Comparison of ENCODE assay signal across 30 cellular contexts in the genomic region with DNA sequence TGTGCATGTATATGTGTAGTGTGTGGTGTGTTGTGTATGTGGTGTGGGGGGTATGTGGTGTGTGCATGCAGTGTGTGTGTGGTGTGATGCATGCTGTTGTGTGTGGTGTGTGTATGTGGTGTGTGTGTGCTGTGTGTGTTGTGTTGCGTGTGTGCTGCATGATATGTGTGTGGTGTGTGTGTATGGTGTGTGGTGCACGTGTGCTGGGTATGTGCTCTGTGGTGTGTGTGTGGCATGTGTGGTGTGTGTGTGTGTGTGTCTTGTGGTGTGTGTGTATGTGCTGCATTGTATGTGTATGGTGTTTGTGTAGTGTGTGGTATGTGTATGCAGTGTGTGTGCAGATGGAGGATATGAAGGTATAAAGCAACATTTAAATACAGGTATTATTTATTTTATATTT.
"Had no signal": no experiment of that assay in that cellular context is flagged by ENCODE, and none has a peak within 500 bp of the region (broad histone marks: within the 10 kb centered on the region; RNA-seq: fewer than 3 reads in every experiment).

No MANE protein-coding gene starts in this region.

- FAIRE-seq: keratinocyte had no signal

- H3K36me3 ChIP-seq: colonic mucosa, esophagus squamous epithelium, stomach, thyroid gland had no signal

- H3K27ac Mint-ChIP-seq: dendritic cell treated with granulocyte-macrophage colony-stimulating factor and Interleukin-4, amounts not matched to agents 40 ng/mL and 50 ng/mL, for 4 days; endodermal cell; immature natural killer cell; memory B cell; mesothelial cell of epicardium; naive B cell; natural killer cell treated with Interleukin-12 subunit alpha and Interleukin-12 subunit beta and Interleukin-15 and Interleukin-18, amount 100 ng/mL, for 72 hours; progenitor cell of endocrine pancreas; type B pancreatic cell had no signal

- H3K4me2 ChIP-seq: smooth muscle cell had no signal

- H3K27me3 Mint-ChIP-seq: memory B cell, naive B cell, progenitor cell of endocrine pancreas, type B pancreatic cell had no signal

- H3K4me1 ChIP-seq: colonic mucosa, esophagus squamous epithelium, parathyroid adenoma, stomach, thyroid gland had no signal

- H3K36me3 Mint-ChIP-seq: immature natural killer cell; mesothelial cell of epicardium; natural killer cell treated with Interleukin-12 subunit alpha and Interleukin-12 subunit beta and Interleukin-15 and Interleukin-18, amount 100 ng/mL, for 72 hours; type B pancreatic cell had no signal

- H3K9me3 ChIP-seq: colonic mucosa, esophagus squamous epithelium, mucosa of descending colon, thyroid gland had no signal

- H3K27me3 ChIP-seq: colonic mucosa, esophagus squamous epithelium, stomach, thyroid gland had no signal

- H2AFZ ChIP-seq: parathyroid adenoma had no signal

- H3K9me3 Mint-ChIP-seq: dendritic cell treated with granulocyte-macrophage colony-stimulating factor and Interleukin-4, amounts not matched to agents 40 ng/mL and 50 ng/mL, for 4 days; immature natural killer cell; memory B cell; natural killer cell treated with Interleukin-12 subunit alpha and Interleukin-12 subunit beta and Interleukin-15 and Interleukin-18, amount 100 ng/mL, for 72 hours had no signal

- H3K4me3 ChIP-seq: colonic mucosa, esophagus squamous epithelium, lung, mucosa of descending colon, smooth muscle cell, stomach, thyroid gland had no signal

- H3K27ac ChIP-seq: colonic mucosa, esophagus squamous epithelium, parathyroid adenoma, stomach, thyroid gland had no signal

- H3K79me2 ChIP-seq: parathyroid adenoma had no signal

- DNase-seq: colonic mucosa; effector CD8-positive, alpha-beta T cell; endodermal cell; esophagus squamous epithelium; foreskin melanocyte; glutamatergic neuron; hypothalamus; immature natural killer cell; left ventricle myocardium superior; mucosa of descending colon; naive B cell; stimulated activated CD4-positive, alpha-beta T cell treated with anti-CD3 and anti-CD28 coated beads, Interleukin-12 subunit alpha, Interleukin-12 subunit beta, amount 100 ng/mL, for 4 hours; stimulated activated CD4-positive, alpha-beta T cell treated with anti-CD3 and anti-CD28 coated beads, Interleukin-1b, Interleukin-23, amount 100 ng/mL, for 48 hours; stimulated activated CD4-positive, alpha-beta T cell treated with anti-CD3 and anti-CD28 coated beads, Interleukin-4, amount 100 ng/mL, for 1 hour; stimulated activated CD8-positive, alpha-beta memory T cell treated with anti-CD3 and anti-CD28 coated beads, Interleukin-4, amount 100 ng/mL, for 48 hours; stimulated activated naive CD4-positive, alpha-beta T cell treated with Interleukin-2 at 50 U/mL for 16 hours; stomach; thyroid gland had no signal

- H3K9ac ChIP-seq: parathyroid adenoma had no signal

- H3K4me1 Mint-ChIP-seq: endodermal cell, immature natural killer cell, memory B cell, mesothelial cell of epicardium, naive B cell, neural crest cell had no signal

- H3K4me3 Mint-ChIP-seq: dendritic cell treated with granulocyte-macrophage colony-stimulating factor and Interleukin-4, amounts not matched to agents 40 ng/mL and 50 ng/mL, for 4 days; endodermal cell; immature natural killer cell; memory B cell; mesothelial cell of epicardium; naive B cell; natural killer cell treated with Interleukin-12 subunit alpha and Interleukin-12 subunit beta and Interleukin-15 and Interleukin-18, amount 100 ng/mL, for 72 hours; neural crest cell; type B pancreatic cell had no signal

- ATAC-seq: left ventricle myocardium superior, mucosa of descending colon, sciatic nerve had no signal
